Comparison of ENCODE assay signal across 10 cellular contexts in genomic region chr10:69936091-69936490, GRCh38.
DNase-seq lines count a peak whose midpoint lies in the region; ATAC-seq and TF ChIP-seq lines count a peak whose summit lies in the region.
"Had no signal": no experiment of that assay in that cellular context is flagged by ENCODE, and none has a peak within 500 bp of the region (broad histone marks: within the 10 kb centered on the region; RNA-seq: fewer than 3 reads in every experiment).

No MANE protein-coding gene starts in this region.

- H3K9me2 ChIP-seq in hepatocyte (replicated peaks; ENCODE audit: insufficient read depth), result no peaks in the 10 kb centered on the region

- H3K27me3 ChIP-seq in upper lobe of right lung (no peaks in the 10 kb centered on the region), hepatocyte (peaks cover 4% of the 10 kb centered on the region)

- H2AFZ ChIP-seq in hepatocyte, result no peak overlapping the region

- H3K4me1 Mint-ChIP-seq in activated naive CD4-positive, alpha-beta T cell treated with anti-CD3 and anti-CD28 coated beads for 36 hours (ENCODE audit: low read depth), result no peaks in the 10 kb centered on the region
- H3K4me1 Mint-ChIP-seq: CD4-positive, CD25-positive, alpha-beta regulatory T cell; IgD-negative memory B cell had no signal

- CTCF ChIA-PET in activated naive CD4-positive, alpha-beta T cell treated with anti-CD3 and anti-CD28 coated beads for 36 hours (lab: Charles Lee), result interaction anchor here (0.7 to 1.7 kb wide), 2 partner anchors 9 to 22 kb away, joined by 3 to 4 read pairs; no protein-coding TSS in a partner anchor

- no peaks in the 10 kb centered on the region for H3K36me3 Mint-ChIP-seq in activated naive CD4-positive, alpha-beta T cell treated with anti-CD3 and anti-CD28 coated beads for 36 hours (ENCODE audit: low read depth)
- H3K36me3 Mint-ChIP-seq: CD4-positive, CD25-positive, alpha-beta regulatory T cell; IgD-negative memory B cell had no signal

- H3K9me3 Mint-ChIP-seq in activated naive CD4-positive, alpha-beta T cell treated with anti-CD3 and anti-CD28 coated beads for 36 hours, result peaks cover 3% of the 10 kb centered on the region
- H3K9me3 Mint-ChIP-seq: IgD-negative memory B cell had no signal

- peak; percentile 50 for ATAC-seq in upper lobe of right lung
- ATAC-seq in GM18861 (IDR thresholded peaks at IDR 0.05; ENCODE audit: unreplicated experiment), result no peak

- H3K4me2 ChIP-seq in hepatocyte, result no peak overlapping the region

- H3K9me3 ChIP-seq in upper lobe of right lung, result no peaks in the 10 kb centered on the region
- no peaks in the 10 kb centered on the region for H3K9me3 ChIP-seq in hepatocyte (ENCODE audit: low read depth)

- intact Hi-C loops in activated naive CD4-positive, alpha-beta T cell treated with anti-CD3 and anti-CD28 coated beads for 36 hours (cut with micrococcal nuclease), result no loop called here
- intact Hi-C loops in upper lobe of right lung (cut with DNase I), result no loop called here

- H3K79me2 ChIP-seq in hepatocyte, result no peaks in the 10 kb centered on the region

- peak; percentile 32 for DNase-seq in activated naive CD4-positive, alpha-beta T cell treated with anti-CD3 and anti-CD28 coated beads for 36 hours
- no peak for DNase-seq in activated naive CD4-positive, alpha-beta T cell treated with Interleukin-2 at 50 U/mL for 16 hours
- peak; percentile 58 for DNase-seq in NAMALWA (ENCODE audit: low spot score)
- DNase-seq in choroid plexus epithelial cell (ENCODE audit: low read depth), result peak; percentile 23
- no peak for DNase-seq in upper lobe of right lung
- no peak for DNase-seq in NCI-H526 (lab: John Stamatoyannopoulos, UW)
- no peak for DNase-seq in hepatocyte (ENCODE audit: low spot score)
- DNase-seq: CD4-positive, CD25-positive, alpha-beta regulatory T cell had no signal

- peak; percentile 47 for TF ChIP-seq CTCF in choroid plexus epithelial cell (conservative IDR thresholded peaks at IDR 0.05; ENCODE audit: low read depth, low read length)
- peak; percentile 25 for TF ChIP-seq CTCF in upper lobe of right lung (IDR thresholded peaks at IDR 0.05)
- TF ChIP-seq CTCF in hepatocyte (IDR thresholded peaks at IDR 0.05; ENCODE audit: poor library complexity), result no peak

- no peaks in the 10 kb centered on the region for H3K36me3 ChIP-seq in upper lobe of right lung
- no peaks in the 10 kb centered on the region for H3K36me3 ChIP-seq in hepatocyte (replicated peaks; ENCODE audit: insufficient read depth, low read depth)

- H3K4me3 ChIP-seq in choroid plexus epithelial cell (ENCODE audit: low read depth, low read length), result no peak overlapping the region
- H3K4me3 ChIP-seq in upper lobe of right lung, result no peak overlapping the region
- no peak overlapping the region for H3K4me3 ChIP-seq in hepatocyte

- peaks cover 3% of the 10 kb centered on the region for H3K27me3 Mint-ChIP-seq in activated naive CD4-positive, alpha-beta T cell treated with anti-CD3 and anti-CD28 coated beads for 36 hours (ENCODE audit: low read depth)
- H3K27me3 Mint-ChIP-seq: IgD-negative memory B cell had no signal

- H3K4me3 Mint-ChIP-seq in activated naive CD4-positive, alpha-beta T cell treated with anti-CD3 and anti-CD28 coated beads for 36 hours, result no peak overlapping the region
- H3K4me3 Mint-ChIP-seq: CD4-positive, CD25-positive, alpha-beta regulatory T cell; IgD-negative memory B cell had no signal

- 88% methylated on average over 2 of the region's 3 CpGs for WGBS in hepatocyte (ENCODE audit: low lambda C conversion rate, missing lambda C conversion rate)

- no peaks in the 10 kb centered on the region for H4K20me1 ChIP-seq in hepatocyte (ENCODE audit: insufficient read depth, poor library complexity, severe bottlenecking)

- H3K4me1 ChIP-seq in upper lobe of right lung (no peaks in the 10 kb centered on the region), hepatocyte (ENCODE audit: insufficient read depth) (no peaks in the 10 kb centered on the region)

- no peak overlapping the region for H3K27ac Mint-ChIP-seq in activated naive CD4-positive, alpha-beta T cell treated with anti-CD3 and anti-CD28 coated beads for 36 hours
- H3K27ac Mint-ChIP-seq: CD4-positive, CD25-positive, alpha-beta regulatory T cell; IgD-negative memory B cell had no signal

- H3K27ac ChIP-seq in upper lobe of right lung (no peak overlapping the region), hepatocyte (no peak overlapping the region)

Comparison
In these comparisons a context has a peak if more than half of its experiments do, and no peak if none do; other contexts are left out.
1. DNase-seq: peak in activated naive CD4-positive, alpha-beta T cell treated with anti-CD3 and anti-CD28 coated beads for 36 hours (single experiment), NAMALWA (single experiment) and choroid plexus epithelial cell (single experiment); none in activated naive CD4-positive, alpha-beta T cell treated with Interleukin-2 at 50 U/mL for 16 hours (single experiment), upper lobe of right lung (single experiment), NCI-H526 (0 of 2) and hepatocyte (single experiment).